In the genomic region with DNA sequence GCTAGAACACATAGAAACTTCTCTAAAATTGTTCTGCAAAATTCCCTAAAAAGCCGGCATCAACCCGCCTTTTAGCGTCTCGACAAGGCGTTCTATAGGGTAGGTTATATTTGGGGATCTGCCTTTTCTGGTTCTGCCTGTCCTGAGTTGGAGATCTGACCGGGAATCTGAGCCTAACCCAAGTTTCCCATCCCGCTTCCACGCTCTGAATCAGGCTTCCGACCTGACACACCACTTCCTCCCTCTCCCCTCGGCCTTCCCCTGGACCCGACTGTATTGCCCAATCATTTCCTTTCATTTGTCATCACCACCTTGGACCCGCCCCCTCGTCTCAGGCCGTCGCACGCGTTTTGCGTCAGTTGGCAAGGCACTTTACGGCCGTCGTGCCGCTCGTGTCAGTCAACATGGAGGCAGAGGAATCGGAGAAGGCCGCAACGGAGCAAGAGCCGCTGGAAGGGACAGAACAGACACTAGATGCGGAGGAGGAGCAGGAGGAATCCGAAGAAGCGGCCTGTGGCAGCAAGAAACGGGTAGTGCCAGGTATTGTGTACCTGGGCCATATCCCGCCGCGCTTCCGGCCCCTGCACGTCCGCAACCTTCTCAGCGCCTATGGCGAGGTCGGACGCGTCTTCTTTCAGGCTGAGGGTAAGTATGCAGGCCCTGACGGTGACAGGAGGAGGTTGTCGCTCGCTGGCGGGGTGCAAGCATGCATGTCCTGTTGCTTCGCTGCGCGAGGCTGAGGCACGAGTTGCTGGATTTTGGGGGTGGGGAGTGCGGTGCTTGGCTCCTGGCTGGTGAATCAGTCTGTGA, we compare ENCODE assay signal across 1 cellular context.
TF ChIP-seq lines count a peak whose summit lies in the region.

A gene (plus strand): TSS at position 375 of the 810 bp plus-strand sequence. CDS start 30 bp downstream, at position 405.

TF ChIP-seq in K562, 482 proteins besides CTCF, POLR2A, EP300 and RAD21 (continued from another document and continues in another):
- TF ChIP-seq CSDE1 (IDR thresholded peaks at IDR 0.05): peak in 1 of 2 experiments; percentile 80; a peak in 2 of 4 replicates
- TF ChIP-seq ZNF121 (CRISPR knock-in tag; conservative IDR thresholded peaks at IDR 0.05): no peak
- TF ChIP-seq NFXL1 (CRISPR knock-in tag; IDR thresholded peaks at IDR 0.05): no peak
- no peak for TF ChIP-seq ZNF778 (CRISPR knock-in tag; IDR thresholded peaks at IDR 0.05)
- peak; percentile 59 for TF ChIP-seq ARID1B (IDR thresholded peaks at IDR 0.05)
- TF ChIP-seq, protein P1, sequence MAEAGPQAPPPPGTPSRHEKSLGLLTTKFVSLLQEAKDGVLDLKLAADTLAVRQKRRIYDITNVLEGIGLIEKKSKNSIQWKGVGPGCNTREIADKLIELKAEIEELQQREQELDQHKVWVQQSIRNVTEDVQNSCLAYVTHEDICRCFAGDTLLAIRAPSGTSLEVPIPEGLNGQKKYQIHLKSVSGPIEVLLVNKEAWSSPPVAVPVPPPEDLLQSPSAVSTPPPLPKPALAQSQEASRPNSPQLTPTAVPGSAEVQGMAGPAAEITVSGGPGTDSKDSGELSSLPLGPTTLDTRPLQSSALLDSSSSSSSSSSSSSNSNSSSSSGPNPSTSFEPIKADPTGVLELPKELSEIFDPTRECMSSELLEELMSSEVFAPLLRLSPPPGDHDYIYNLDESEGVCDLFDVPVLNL (CRISPR knock-in tag; IDR thresholded peaks at IDR 0.05; ENCODE audit: low read depth): peak; percentile 68; the same call in 1 of the 2 replicates
- TF ChIP-seq IFI16 (CRISPR knock-in tag; IDR thresholded peaks at IDR 0.05): no peak
- TF ChIP-seq CBX5 (IDR thresholded peaks at IDR 0.05; ENCODE audit: borderline replicate concordance, low read depth): no peak
- TF ChIP-seq, protein P2, sequence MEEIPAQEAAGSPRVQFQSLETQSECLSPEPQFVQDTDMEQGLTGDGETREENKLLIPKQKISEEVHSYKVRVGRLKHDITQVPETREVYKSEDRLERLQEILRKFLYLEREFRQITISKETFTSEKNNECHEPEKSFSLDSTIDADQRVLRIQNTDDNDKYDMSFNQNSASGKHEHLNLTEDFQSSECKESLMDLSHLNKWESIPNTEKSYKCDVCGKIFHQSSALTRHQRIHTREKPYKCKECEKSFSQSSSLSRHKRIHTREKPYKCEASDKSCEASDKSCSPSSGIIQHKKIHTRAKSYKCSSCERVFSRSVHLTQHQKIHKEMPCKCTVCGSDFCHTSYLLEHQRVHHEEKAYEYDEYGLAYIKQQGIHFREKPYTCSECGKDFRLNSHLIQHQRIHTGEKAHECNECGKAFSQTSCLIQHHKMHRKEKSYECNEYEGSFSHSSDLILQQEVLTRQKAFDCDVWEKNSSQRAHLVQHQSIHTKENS (CRISPR knock-in tag; IDR thresholded peaks at IDR 0.05): no peak
- no peak for TF ChIP-seq MCM7 (IDR thresholded peaks at IDR 0.05)
- TF ChIP-seq CTBP1 (IDR thresholded peaks at IDR 0.05; ENCODE audit: borderline replicate concordance): peak; percentile 92
- TF ChIP-seq KDM5B (IDR thresholded peaks at IDR 0.05; ENCODE audit: insufficient replicate concordance, low read depth, low read length): peak; percentile 62
- TF ChIP-seq SUPT5H (IDR thresholded peaks at IDR 0.05): peak; percentile 96
- no peak for TF ChIP-seq BRD4 (IDR thresholded peaks at IDR 0.05)
- TF ChIP-seq, protein P3, sequence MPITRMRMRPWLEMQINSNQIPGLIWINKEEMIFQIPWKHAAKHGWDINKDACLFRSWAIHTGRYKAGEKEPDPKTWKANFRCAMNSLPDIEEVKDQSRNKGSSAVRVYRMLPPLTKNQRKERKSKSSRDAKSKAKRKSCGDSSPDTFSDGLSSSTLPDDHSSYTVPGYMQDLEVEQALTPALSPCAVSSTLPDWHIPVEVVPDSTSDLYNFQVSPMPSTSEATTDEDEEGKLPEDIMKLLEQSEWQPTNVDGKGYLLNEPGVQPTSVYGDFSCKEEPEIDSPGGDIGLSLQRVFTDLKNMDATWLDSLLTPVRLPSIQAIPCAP (CRISPR knock-in tag; IDR thresholded peaks at IDR 0.05; ENCODE audit: borderline replicate concordance): no peak
- no peak for TF ChIP-seq DDX20 (tag; IDR thresholded peaks at IDR 0.05; ENCODE audit: low read depth)
- TF ChIP-seq, protein P4, sequence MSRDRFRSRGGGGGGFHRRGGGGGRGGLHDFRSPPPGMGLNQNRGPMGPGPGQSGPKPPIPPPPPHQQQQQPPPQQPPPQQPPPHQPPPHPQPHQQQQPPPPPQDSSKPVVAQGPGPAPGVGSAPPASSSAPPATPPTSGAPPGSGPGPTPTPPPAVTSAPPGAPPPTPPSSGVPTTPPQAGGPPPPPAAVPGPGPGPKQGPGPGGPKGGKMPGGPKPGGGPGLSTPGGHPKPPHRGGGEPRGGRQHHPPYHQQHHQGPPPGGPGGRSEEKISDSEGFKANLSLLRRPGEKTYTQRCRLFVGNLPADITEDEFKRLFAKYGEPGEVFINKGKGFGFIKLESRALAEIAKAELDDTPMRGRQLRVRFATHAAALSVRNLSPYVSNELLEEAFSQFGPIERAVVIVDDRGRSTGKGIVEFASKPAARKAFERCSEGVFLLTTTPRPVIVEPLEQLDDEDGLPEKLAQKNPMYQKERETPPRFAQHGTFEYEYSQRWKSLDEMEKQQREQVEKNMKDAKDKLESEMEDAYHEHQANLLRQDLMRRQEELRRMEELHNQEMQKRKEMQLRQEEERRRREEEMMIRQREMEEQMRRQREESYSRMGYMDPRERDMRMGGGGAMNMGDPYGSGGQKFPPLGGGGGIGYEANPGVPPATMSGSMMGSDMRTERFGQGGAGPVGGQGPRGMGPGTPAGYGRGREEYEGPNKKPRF (IDR thresholded peaks at IDR 0.05; ENCODE audit: low read depth, low read length): no peak
- TF ChIP-seq ETV5 (CRISPR knock-in tag; IDR thresholded peaks at IDR 0.05; ENCODE audit: low read depth): peak; percentile 65
- TF ChIP-seq TBL1XR1 (IDR thresholded peaks at IDR 0.05; ENCODE audit: low read length in 2 of 2): peak in 1 of 2 experiments; percentile 94; a peak in 2 of 4 replicates
- TF ChIP-seq DNMT1 (IDR thresholded peaks at IDR 0.05): no peak
- TF ChIP-seq FUS (optimal IDR thresholded peaks at IDR 0.05; ENCODE audit: low read depth, low read length): no peak
- TF ChIP-seq, protein P5, sequence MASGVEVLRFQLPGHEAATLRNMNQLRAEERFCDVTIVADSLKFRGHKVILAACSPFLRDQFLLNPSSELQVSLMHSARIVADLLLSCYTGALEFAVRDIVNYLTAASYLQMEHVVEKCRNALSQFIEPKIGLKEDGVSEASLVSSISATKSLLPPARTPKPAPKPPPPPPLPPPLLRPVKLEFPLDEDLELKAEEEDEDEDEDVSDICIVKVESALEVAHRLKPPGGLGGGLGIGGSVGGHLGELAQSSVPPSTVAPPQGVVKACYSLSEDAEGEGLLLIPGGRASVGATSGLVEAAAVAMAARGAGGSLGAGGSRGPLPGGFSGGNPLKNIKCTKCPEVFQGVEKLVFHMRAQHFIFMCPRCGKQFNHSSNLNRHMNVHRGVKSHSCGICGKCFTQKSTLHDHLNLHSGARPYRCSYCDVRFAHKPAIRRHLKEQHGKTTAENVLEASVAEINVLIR (CRISPR knock-in tag; IDR thresholded peaks at IDR 0.05): peak; percentile 97
- no peak for TF ChIP-seq KLF16 (IDR thresholded peaks at IDR 0.05)
- TF ChIP-seq DACH1 (IDR thresholded peaks at IDR 0.05; ENCODE audit: partially characterized antibody): peak; percentile 78
- no peak for TF ChIP-seq ZBTB8A (IDR thresholded peaks at IDR 0.05; ENCODE audit: partially characterized antibody)
- TF ChIP-seq RBM25 (IDR thresholded peaks at IDR 0.05; ENCODE audit: low read depth, low read length, severe bottlenecking): no peak
- 0 out of 2 replicates have a peak, but pooled peaks have one; percentile 55 for TF ChIP-seq ZNF431 (CRISPR knock-in tag; IDR thresholded peaks at IDR 0.05)
- TF ChIP-seq ATF1 (CRISPR knock-in tag; IDR thresholded peaks at IDR 0.05): peak; percentile 96
- peak; percentile 99 for TF ChIP-seq ATF1 (tag; IDR thresholded peaks at IDR 0.05)
- peak; percentile 23; the same call in 1 of the 2 replicates for TF ChIP-seq SMARCA4 (IDR thresholded peaks at IDR 0.05)
- TF ChIP-seq JUN (IDR thresholded peaks at IDR 0.05; ENCODE audit: borderline replicate concordance, low read depth, low read length): peak; percentile 89
- peak; percentile 89 for TF ChIP-seq JUN (CRISPR knock-in tag; IDR thresholded peaks at IDR 0.05; ENCODE audit: borderline replicate concordance)
- TF ChIP-seq, protein P6, sequence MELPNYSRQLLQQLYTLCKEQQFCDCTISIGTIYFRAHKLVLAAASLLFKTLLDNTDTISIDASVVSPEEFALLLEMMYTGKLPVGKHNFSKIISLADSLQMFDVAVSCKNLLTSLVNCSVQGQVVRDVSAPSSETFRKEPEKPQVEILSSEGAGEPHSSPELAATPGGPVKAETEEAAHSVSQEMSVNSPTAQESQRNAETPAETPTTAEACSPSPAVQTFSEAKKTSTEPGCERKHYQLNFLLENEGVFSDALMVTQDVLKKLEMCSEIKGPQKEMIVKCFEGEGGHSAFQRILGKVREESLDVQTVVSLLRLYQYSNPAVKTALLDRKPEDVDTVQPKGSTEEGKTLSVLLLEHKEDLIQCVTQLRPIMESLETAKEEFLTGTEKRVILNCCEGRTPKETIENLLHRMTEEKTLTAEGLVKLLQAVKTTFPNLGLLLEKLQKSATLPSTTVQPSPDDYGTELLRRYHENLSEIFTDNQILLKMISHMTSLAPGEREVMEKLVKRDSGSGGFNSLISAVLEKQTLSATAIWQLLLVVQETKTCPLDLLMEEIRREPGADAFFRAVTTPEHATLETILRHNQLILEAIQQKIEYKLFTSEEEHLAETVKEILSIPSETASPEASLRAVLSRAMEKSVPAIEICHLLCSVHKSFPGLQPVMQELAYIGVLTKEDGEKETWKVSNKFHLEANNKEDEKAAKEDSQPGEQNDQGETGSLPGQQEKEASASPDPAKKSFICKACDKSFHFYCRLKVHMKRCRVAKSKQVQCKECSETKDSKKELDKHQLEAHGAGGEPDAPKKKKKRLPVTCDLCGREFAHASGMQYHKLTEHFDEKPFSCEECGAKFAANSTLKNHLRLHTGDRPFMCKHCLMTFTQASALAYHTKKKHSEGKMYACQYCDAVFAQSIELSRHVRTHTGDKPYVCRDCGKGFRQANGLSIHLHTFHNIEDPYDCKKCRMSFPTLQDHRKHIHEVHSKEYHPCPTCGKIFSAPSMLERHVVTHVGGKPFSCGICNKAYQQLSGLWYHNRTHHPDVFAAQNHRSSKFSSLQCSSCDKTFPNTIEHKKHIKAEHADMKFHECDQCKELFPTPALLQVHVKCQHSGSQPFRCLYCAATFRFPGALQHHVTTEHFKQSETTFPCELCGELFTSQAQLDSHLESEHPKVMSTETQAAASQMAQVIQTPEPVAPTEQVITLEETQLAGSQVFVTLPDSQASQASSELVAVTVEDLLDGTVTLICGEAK (IDR thresholded peaks at IDR 0.05): peak; percentile 83
- TF ChIP-seq, protein P6 (CRISPR knock-in tag; IDR thresholded peaks at IDR 0.05): no peak
- no peak for TF ChIP-seq MTF1 (CRISPR knock-in tag; IDR thresholded peaks at IDR 0.05; ENCODE audit: borderline replicate concordance)
- no peak for TF ChIP-seq NELFE (IDR thresholded peaks at IDR 0.05; ENCODE audit: insufficient read depth, insufficient read length)
- no peak for TF ChIP-seq ZNF224 (CRISPR knock-in tag; IDR thresholded peaks at IDR 0.05)
- TF ChIP-seq SREBF1 (IDR thresholded peaks at IDR 0.05; ENCODE audit: borderline replicate concordance, low read depth, low read length): 0 out of 2 replicates have a peak, but pooled peaks have one; percentile 74
- TF ChIP-seq, protein P7, sequence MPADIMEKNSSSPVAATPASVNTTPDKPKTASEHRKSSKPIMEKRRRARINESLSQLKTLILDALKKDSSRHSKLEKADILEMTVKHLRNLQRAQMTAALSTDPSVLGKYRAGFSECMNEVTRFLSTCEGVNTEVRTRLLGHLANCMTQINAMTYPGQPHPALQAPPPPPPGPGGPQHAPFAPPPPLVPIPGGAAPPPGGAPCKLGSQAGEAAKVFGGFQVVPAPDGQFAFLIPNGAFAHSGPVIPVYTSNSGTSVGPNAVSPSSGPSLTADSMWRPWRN (IDR thresholded peaks at IDR 0.05; ENCODE audit: low read depth): peak; percentile 54; the same call in 1 of the 2 replicates
- peak; percentile 86 for TF ChIP-seq NFE2 (IDR thresholded peaks at IDR 0.05; ENCODE audit: low read depth)
- no peak for TF ChIP-seq PRMT5 (CRISPR knock-in tag; IDR thresholded peaks at IDR 0.05)
